In genomic region chr19:57465680-57466381, GRCh38 we compare ENCODE assay signal across 8 cellular contexts. TPM values are rescaled to one million over a fixed set of nuclear protein-coding genes. Genes with fewer than 3 reads are reported as not detected.
DNase-seq lines count a peak whose midpoint lies in the region; ATAC-seq and TF ChIP-seq lines count a peak whose summit lies in the region.

No MANE protein-coding gene starts in this region.

- H3K27ac ChIP-seq in CD8-positive, alpha-beta T cell (ENCODE audit: low read depth, low read length), result no peak overlapping the region
- H3K27ac ChIP-seq in adrenal gland, result no peak overlapping the region

- intact Hi-C loops in CD8-positive, alpha-beta T cell (cut with DNase I, micrococcal nuclease), result no loop called here
- intact Hi-C loops in adrenal gland (cut with DNase I), result no loop called here

- CTCF ChIA-PET in CD8-positive, alpha-beta T cell (lab: Charles Lee), result interaction anchor here (0.7 to 1.3 kb wide), 2 partner anchors 28 to 688 kb away, joined by 3 read pairs; no protein-coding TSS in a partner anchor

- in situ Hi-C loops in HAP-1 (cut with MboI; ENCODE audit: low sequenced_read_pairs), result no loop called here

- no peak overlapping the region for H3K27ac Mint-ChIP-seq in CD8-positive, alpha-beta T cell

- H3K9me3 ChIP-seq in CD8-positive, alpha-beta T cell (ENCODE audit: low read length), result peaks cover 24% of the 10 kb centered on the region
- H3K9me3 ChIP-seq in HAP-1 (peaks cover 10% of the 10 kb centered on the region), adrenal gland (replicated peaks in 1 of 3) (peaks cover 5 to 71% (median 38%) of the 10 kb centered on the region in 3 donors)

- no peaks in the 10 kb centered on the region for H3K4me1 Mint-ChIP-seq in CD8-positive, alpha-beta T cell (ENCODE audit: low read depth)

- no peaks in the 10 kb centered on the region for H3K4me1 ChIP-seq in CD8-positive, alpha-beta T cell (ENCODE audit: insufficient read depth, low read length)
- no peaks in the 10 kb centered on the region for H3K4me1 ChIP-seq in HAP-1
- no peaks in the 10 kb centered on the region for H3K4me1 ChIP-seq in adrenal gland (replicated peaks in 1 of 2)

- peaks cover 51% of the 10 kb centered on the region for H3K36me3 Mint-ChIP-seq in CD8-positive, alpha-beta T cell

- H3K27me3 ChIP-seq in CD8-positive, alpha-beta T cell (ENCODE audit: insufficient read depth, low read length), result no peaks in the 10 kb centered on the region
- H3K27me3 ChIP-seq in HAP-1 (ENCODE audit: low read depth), result no peaks in the 10 kb centered on the region
- no peaks in the 10 kb centered on the region for H3K27me3 ChIP-seq in adrenal gland

- no peak for TF ChIP-seq CTCF in CD8-positive, alpha-beta T cell (IDR thresholded peaks at IDR 0.05)
- TF ChIP-seq CTCF in adrenal gland (IDR thresholded peaks at IDR 0.05), result no peak

- WGBS in adrenal gland, 4 donors, result 73 to 90% (median 85%) methylated on average over 4 to 5 of the region's 5 CpGs

- POLR2A ChIA-PET in CD8-positive, alpha-beta T cell (lab: Charles Lee), result no interaction called here

- no peak for TF ChIP-seq POLR2A in adrenal gland (IDR thresholded peaks at IDR 0.05)

- peak; percentile 42 for ATAC-seq in CD8-positive, alpha-beta T cell
- peak; percentile 67 for ATAC-seq in SK-N-SH treated with all-trans-retinoic acid at 6 μM for 48 hours
- ATAC-seq in GM21360 (IDR thresholded peaks at IDR 0.05; ENCODE audit: unreplicated experiment), result no peak
- ATAC-seq in HG03095 (IDR thresholded peaks at IDR 0.05; ENCODE audit: unreplicated experiment), result no peak

- no peaks in the 10 kb centered on the region for H3K27me3 Mint-ChIP-seq in CD8-positive, alpha-beta T cell (ENCODE audit: low read depth)

- DNase-seq in CD8-positive, alpha-beta T cell, result no peak
- DNase-seq in HAP-1 (ENCODE audit: low spot score in 2 of 2), result peak; percentile 27 to 30
- peak; percentile 41 for DNase-seq in foreskin melanocyte
- no peak for DNase-seq in anterior cingulate cortex (lab: John Stamatoyannopoulos, UW)
- DNase-seq in adrenal gland, result no peak

- H3K4me3 Mint-ChIP-seq in CD8-positive, alpha-beta T cell, result no peak overlapping the region

- H3K9me3 Mint-ChIP-seq in CD8-positive, alpha-beta T cell, result peaks cover 50% of the 10 kb centered on the region

- no peak overlapping the region for H3K4me3 ChIP-seq in CD8-positive, alpha-beta T cell (ENCODE audit: low read depth, low read length)
- H3K4me3 ChIP-seq in HAP-1 (no peak overlapping the region), adrenal gland (no peak overlapping the region)

- no peaks in the 10 kb centered on the region for H3K36me3 ChIP-seq in CD8-positive, alpha-beta T cell (ENCODE audit: insufficient read depth, low read length)
- H3K36me3 ChIP-seq in HAP-1 (replicated peaks) (no peaks in the 10 kb centered on the region), adrenal gland (replicated peaks in 1 of 2) (no peaks in the 10 kb centered on the region)

TF ChIP-seq in SK-N-SH treated with all-trans-retinoic acid at 6 μM for 48 hours, 23 proteins besides CTCF, POLR2A, EP300 and RAD21 (continues in another document):
- TF ChIP-seq ZNF70 (CRISPR knock-in tag; IDR thresholded peaks at IDR 0.05) (no peak), OSR1 (CRISPR knock-in tag; IDR thresholded peaks at IDR 0.05) (no peak), ZNF565 (CRISPR knock-in tag; conservative IDR thresholded peaks at IDR 0.05; ENCODE audit: low read depth) (no peak), ZC3H10 (CRISPR knock-in tag; IDR thresholded peaks at IDR 0.05) (no peak), GLIS3 (CRISPR knock-in tag; IDR thresholded peaks at IDR 0.05) (no peak), ZFP3 (CRISPR knock-in tag; IDR thresholded peaks at IDR 0.05) (no peak), PPARA (CRISPR knock-in tag; IDR thresholded peaks at IDR 0.05; ENCODE audit: borderline replicate concordance) (no peak), TOX (CRISPR knock-in tag; IDR thresholded peaks at IDR 0.05; ENCODE audit: borderline replicate concordance) (no peak), BACH2 (CRISPR knock-in tag; IDR thresholded peaks at IDR 0.05; ENCODE audit: borderline replicate concordance) (no peak), SNAI2 (CRISPR knock-in tag; IDR thresholded peaks at IDR 0.05) (no peak), ESRRG (CRISPR knock-in tag; IDR thresholded peaks at IDR 0.05) (no peak)
- TF ChIP-seq, protein P1, sequence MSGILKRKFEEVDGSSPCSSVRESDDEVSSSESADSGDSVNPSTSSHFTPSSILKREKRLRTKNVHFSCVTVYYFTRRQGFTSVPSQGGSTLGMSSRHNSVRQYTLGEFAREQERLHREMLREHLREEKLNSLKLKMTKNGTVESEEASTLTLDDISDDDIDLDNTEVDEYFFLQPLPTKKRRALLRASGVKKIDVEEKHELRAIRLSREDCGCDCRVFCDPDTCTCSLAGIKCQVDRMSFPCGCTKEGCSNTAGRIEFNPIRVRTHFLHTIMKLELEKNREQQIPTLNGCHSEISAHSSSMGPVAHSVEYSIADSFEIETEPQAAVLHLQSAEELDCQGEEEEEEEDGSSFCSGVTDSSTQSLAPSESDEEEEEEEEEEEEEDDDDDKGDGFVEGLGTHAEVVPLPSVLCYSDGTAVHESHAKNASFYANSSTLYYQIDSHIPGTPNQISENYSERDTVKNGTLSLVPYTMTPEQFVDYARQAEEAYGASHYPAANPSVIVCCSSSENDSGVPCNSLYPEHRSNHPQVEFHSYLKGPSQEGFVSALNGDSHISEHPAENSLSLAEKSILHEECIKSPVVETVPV (CRISPR knock-in tag; IDR thresholded peaks at IDR 0.05), result no peak
- TF ChIP-seq, protein P2, sequence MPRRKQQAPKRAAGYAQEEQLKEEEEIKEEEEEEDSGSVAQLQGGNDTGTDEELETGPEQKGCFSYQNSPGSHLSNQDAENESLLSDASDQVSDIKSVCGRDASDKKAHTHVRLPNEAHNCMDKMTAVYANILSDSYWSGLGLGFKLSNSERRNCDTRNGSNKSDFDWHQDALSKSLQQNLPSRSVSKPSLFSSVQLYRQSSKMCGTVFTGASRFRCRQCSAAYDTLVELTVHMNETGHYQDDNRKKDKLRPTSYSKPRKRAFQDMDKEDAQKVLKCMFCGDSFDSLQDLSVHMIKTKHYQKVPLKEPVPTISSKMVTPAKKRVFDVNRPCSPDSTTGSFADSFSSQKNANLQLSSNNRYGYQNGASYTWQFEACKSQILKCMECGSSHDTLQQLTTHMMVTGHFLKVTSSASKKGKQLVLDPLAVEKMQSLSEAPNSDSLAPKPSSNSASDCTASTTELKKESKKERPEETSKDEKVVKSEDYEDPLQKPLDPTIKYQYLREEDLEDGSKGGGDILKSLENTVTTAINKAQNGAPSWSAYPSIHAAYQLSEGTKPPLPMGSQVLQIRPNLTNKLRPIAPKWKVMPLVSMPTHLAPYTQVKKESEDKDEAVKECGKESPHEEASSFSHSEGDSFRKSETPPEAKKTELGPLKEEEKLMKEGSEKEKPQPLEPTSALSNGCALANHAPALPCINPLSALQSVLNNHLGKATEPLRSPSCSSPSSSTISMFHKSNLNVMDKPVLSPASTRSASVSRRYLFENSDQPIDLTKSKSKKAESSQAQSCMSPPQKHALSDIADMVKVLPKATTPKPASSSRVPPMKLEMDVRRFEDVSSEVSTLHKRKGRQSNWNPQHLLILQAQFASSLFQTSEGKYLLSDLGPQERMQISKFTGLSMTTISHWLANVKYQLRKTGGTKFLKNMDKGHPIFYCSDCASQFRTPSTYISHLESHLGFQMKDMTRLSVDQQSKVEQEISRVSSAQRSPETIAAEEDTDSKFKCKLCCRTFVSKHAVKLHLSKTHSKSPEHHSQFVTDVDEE (CRISPR knock-in tag; IDR thresholded peaks at IDR 0.05), result no peak
- TF ChIP-seq, protein P3, sequence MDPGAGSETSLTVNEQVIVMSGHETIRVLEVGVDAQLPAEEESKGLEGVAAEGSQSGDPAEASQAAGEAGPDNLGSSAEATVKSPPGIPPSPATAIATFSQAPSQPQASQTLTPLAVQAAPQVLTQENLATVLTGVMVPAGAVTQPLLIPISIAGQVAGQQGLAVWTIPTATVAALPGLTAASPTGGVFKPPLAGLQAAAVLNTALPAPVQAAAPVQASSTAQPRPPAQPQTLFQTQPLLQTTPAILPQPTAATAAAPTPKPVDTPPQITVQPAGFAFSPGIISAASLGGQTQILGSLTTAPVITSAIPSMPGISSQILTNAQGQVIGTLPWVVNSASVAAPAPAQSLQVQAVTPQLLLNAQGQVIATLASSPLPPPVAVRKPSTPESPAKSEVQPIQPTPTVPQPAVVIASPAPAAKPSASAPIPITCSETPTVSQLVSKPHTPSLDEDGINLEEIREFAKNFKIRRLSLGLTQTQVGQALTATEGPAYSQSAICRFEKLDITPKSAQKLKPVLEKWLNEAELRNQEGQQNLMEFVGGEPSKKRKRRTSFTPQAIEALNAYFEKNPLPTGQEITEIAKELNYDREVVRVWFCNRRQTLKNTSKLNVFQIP (CRISPR knock-in tag; IDR thresholded peaks at IDR 0.05; ENCODE audit: borderline replicate concordance, low read depth), result no peak

RNA-seq across cellular contexts. Expression of gene VN1R1, which starts 8.9 kb away (rescaled TPM):
- under 1 TPM in 1 of 2 experiments, not detected in 1; 0.19 TPM for total RNA-seq in CD8-positive, alpha-beta T cell
- total RNA-seq in adrenal gland, result 1 to 10 TPM in 3 of 8 donors, under 1 TPM in 5; 0.26 to 3.0 (median 0.85) TPM
- polyA plus RNA-seq in adrenal gland, result 1 to 10 TPM in 1 of 3 donors, under 1 TPM in 1, not detected in 1; 0.40 to 1.2 TPM

RNA-seq across cellular contexts. Expression of gene ZNF772, which starts 11.5 kb away (rescaled TPM):
- total RNA-seq in CD8-positive, alpha-beta T cell, result under 1 TPM; 0.41 to 0.97 TPM
- total RNA-seq in adrenal gland, result 10 to 100 TPM; 14.9 to 27.9 (median 18.0) TPM
- 1 to 10 TPM; 1.4 to 9.1 (median 2.9) TPM for polyA plus RNA-seq in adrenal gland

RNA-seq across cellular contexts. Expression of gene ZNF419, which starts 21.7 kb away (rescaled TPM):
- total RNA-seq in CD8-positive, alpha-beta T cell, result 10 to 100 TPM; 10.7 to 11.9 TPM
- total RNA-seq in adrenal gland, result 10 to 100 TPM in 7 of 8 donors, 1 to 10 TPM in 1; 5.0 to 15.3 (median 13.8) TPM
- polyA plus RNA-seq in adrenal gland, result 10 to 100 TPM in 2 of 3 donors, 1 to 10 TPM in 1; 9.0 to 13.0 (median 12.9) TPM

RNA-seq across cellular contexts. Expression of gene ZNF749, which starts 30.7 kb away (rescaled TPM):
- total RNA-seq in CD8-positive, alpha-beta T cell, result 1 to 10 TPM; 5.6 to 9.1 TPM
- 10 to 100 TPM in 4 of 8 donors, 1 to 10 TPM in 4; 3.0 to 26.3 (median 11.5) TPM for total RNA-seq in adrenal gland
- polyA plus RNA-seq in adrenal gland, result 10 to 100 TPM in 1 of 3 donors, 1 to 10 TPM in 2; 2.3 to 13.1 (median 2.5) TPM

RNA-seq across cellular contexts. Expression of gene ZNF773, which starts 33.9 kb away (rescaled TPM):
- 10 to 100 TPM; 16.9 to 17.5 TPM for total RNA-seq in CD8-positive, alpha-beta T cell
- total RNA-seq in adrenal gland, result 10 to 100 TPM in 7 of 8 donors, 1 to 10 TPM in 1; 9.0 to 21.9 (median 11.3) TPM
- 1 to 10 TPM; 3.1 to 9.1 (median 3.9) TPM for polyA plus RNA-seq in adrenal gland

Comparison
In these comparisons a context has a peak if more than half of its experiments do, and no peak if none do; other contexts are left out.
1. ATAC-seq: peak in CD8-positive, alpha-beta T cell (single experiment) and SK-N-SH treated with all-trans-retinoic acid at 6 μM for 48 hours (single experiment); none in GM21360 (single experiment) and HG03095 (single experiment).
2. DNase-seq: peak in HAP-1 (2 of 2) and foreskin melanocyte (single experiment); none in CD8-positive, alpha-beta T cell (0 of 7), anterior cingulate cortex (0 of 58) and adrenal gland (0 of 7).
3. RNA of gene ZNF772, which starts 11.5 kb away (total RNA-seq): 14.9 to 27.9 TPM in adrenal gland; 0.41 to 0.97 TPM in CD8-positive, alpha-beta T cell; every median in the first group is over 4 times any median in the second.